1 cellular context compared by ENCODE assay signal in genomic region chr1:230067441-230067870, GRCh38.
TF ChIP-seq lines count a peak whose summit lies in the region.

No MANE protein-coding gene starts in this region.

TF ChIP-seq in K562, 482 proteins besides CTCF, POLR2A, EP300 and RAD21 (continued from another document and continues in another):
- TF ChIP-seq MAX (CRISPR knock-in tag; IDR thresholded peaks at IDR 0.05) = no peak
- TF ChIP-seq, protein P1, sequence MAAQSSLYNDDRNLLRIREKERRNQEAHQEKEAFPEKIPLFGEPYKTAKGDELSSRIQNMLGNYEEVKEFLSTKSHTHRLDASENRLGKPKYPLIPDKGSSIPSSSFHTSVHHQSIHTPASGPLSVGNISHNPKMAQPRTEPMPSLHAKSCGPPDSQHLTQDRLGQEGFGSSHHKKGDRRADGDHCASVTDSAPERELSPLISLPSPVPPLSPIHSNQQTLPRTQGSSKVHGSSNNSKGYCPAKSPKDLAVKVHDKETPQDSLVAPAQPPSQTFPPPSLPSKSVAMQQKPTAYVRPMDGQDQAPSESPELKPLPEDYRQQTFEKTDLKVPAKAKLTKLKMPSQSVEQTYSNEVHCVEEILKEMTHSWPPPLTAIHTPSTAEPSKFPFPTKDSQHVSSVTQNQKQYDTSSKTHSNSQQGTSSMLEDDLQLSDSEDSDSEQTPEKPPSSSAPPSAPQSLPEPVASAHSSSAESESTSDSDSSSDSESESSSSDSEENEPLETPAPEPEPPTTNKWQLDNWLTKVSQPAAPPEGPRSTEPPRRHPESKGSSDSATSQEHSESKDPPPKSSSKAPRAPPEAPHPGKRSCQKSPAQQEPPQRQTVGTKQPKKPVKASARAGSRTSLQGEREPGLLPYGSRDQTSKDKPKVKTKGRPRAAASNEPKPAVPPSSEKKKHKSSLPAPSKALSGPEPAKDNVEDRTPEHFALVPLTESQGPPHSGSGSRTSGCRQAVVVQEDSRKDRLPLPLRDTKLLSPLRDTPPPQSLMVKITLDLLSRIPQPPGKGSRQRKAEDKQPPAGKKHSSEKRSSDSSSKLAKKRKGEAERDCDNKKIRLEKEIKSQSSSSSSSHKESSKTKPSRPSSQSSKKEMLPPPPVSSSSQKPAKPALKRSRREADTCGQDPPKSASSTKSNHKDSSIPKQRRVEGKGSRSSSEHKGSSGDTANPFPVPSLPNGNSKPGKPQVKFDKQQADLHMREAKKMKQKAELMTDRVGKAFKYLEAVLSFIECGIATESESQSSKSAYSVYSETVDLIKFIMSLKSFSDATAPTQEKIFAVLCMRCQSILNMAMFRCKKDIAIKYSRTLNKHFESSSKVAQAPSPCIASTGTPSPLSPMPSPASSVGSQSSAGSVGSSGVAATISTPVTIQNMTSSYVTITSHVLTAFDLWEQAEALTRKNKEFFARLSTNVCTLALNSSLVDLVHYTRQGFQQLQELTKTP (IDR thresholded peaks at IDR 0.05; ENCODE audit: low read depth in 1 of 2, partially characterized antibody in 2 of 2) = no peak
- TF ChIP-seq, protein P2, sequence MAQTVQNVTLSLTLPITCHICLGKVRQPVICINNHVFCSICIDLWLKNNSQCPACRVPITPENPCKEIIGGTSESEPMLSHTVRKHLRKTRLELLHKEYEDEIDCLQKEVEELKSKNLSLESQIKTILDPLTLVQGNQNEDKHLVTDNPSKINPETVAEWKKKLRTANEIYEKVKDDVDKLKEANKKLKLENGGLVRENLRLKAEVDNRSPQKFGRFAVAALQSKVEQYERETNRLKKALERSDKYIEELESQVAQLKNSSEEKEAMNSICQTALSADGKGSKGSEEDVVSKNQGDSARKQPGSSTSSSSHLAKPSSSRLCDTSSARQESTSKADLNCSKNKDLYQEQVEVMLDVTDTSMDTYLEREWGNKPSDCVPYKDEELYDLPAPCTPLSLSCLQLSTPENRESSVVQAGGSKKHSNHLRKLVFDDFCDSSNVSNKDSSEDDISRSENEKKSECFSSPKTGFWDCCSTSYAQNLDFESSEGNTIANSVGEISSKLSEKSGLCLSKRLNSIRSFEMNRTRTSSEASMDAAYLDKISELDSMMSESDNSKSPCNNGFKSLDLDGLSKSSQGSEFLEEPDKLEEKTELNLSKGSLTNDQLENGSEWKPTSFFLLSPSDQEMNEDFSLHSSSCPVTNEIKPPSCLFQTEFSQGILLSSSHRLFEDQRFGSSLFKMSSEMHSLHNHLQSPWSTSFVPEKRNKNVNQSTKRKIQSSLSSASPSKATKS (CRISPR knock-in tag; IDR thresholded peaks at IDR 0.05) = no peak
- peak; percentile 62; the same call in 1 of the 2 replicates for TF ChIP-seq CEBPB (tag; IDR thresholded peaks at IDR 0.05)
- TF ChIP-seq TAL1 (IDR thresholded peaks at IDR 0.05) = no peak
- TF ChIP-seq, protein P3, sequence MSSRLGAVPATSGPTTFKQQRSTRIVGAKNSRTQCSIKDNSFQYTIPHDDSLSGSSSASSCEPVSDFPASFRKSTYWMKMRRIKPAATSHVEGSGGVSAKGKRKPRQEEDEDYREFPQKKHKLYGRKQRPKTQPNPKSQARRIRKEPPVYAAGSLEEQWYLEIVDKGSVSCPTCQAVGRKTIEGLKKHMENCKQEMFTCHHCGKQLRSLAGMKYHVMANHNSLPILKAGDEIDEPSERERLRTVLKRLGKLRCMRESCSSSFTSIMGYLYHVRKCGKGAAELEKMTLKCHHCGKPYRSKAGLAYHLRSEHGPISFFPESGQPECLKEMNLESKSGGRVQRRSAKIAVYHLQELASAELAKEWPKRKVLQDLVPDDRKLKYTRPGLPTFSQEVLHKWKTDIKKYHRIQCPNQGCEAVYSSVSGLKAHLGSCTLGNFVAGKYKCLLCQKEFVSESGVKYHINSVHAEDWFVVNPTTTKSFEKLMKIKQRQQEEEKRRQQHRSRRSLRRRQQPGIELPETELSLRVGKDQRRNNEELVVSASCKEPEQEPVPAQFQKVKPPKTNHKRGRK (tag; IDR thresholded peaks at IDR 0.05) = no peak
- TF ChIP-seq NR2C2 (CRISPR knock-in tag; IDR thresholded peaks at IDR 0.05) = peak; percentile 23; the same call in 1 of the 2 replicates
- no peak for TF ChIP-seq NR2C2 (tag; IDR thresholded peaks at IDR 0.05)
- no peak for TF ChIP-seq ZNF445 (CRISPR knock-in tag; IDR thresholded peaks at IDR 0.05; ENCODE audit: low read depth)
- TF ChIP-seq MTA3 (IDR thresholded peaks at IDR 0.05; ENCODE audit: borderline replicate concordance) = no peak
- TF ChIP-seq ZNF140 (CRISPR knock-in tag; IDR thresholded peaks at IDR 0.05) = no peak
- TF ChIP-seq PPARD (CRISPR knock-in tag; IDR thresholded peaks at IDR 0.05) = no peak
- no peak for TF ChIP-seq ZNF696 (CRISPR knock-in tag; conservative IDR thresholded peaks at IDR 0.05)
- TF ChIP-seq PURB (CRISPR knock-in tag; IDR thresholded peaks at IDR 0.05; ENCODE audit: low read depth) = no peak
- no peak for TF ChIP-seq CHD1 (IDR thresholded peaks at IDR 0.05; ENCODE audit: low read length)
- no peak for TF ChIP-seq MCM3 (IDR thresholded peaks at IDR 0.05)
- TF ChIP-seq MEF2A (IDR thresholded peaks at IDR 0.05; ENCODE audit: control insufficient read depth, low read depth, low read length) = no peak
- TF ChIP-seq LEF1 (IDR thresholded peaks at IDR 0.05) = no peak
- TF ChIP-seq ZNF395 (CRISPR knock-in tag; IDR thresholded peaks at IDR 0.05) = no peak
- no peak for TF ChIP-seq JUN (IDR thresholded peaks at IDR 0.05; ENCODE audit: borderline replicate concordance, low read depth, low read length)
- no peak for TF ChIP-seq JUN (CRISPR knock-in tag; IDR thresholded peaks at IDR 0.05; ENCODE audit: borderline replicate concordance)
- TF ChIP-seq ZNF146 (CRISPR knock-in tag; IDR thresholded peaks at IDR 0.05; ENCODE audit: unreplicated experiment) = no peak
- TF ChIP-seq, protein P4, sequence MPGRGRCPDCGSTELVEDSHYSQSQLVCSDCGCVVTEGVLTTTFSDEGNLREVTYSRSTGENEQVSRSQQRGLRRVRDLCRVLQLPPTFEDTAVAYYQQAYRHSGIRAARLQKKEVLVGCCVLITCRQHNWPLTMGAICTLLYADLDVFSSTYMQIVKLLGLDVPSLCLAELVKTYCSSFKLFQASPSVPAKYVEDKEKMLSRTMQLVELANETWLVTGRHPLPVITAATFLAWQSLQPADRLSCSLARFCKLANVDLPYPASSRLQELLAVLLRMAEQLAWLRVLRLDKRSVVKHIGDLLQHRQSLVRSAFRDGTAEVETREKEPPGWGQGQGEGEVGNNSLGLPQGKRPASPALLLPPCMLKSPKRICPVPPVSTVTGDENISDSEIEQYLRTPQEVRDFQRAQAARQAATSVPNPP (IDR thresholded peaks at IDR 0.05; ENCODE audit: borderline replicate concordance, insufficient read depth, insufficient read length) = no peak
- TF ChIP-seq CGGBP1 (CRISPR knock-in tag; IDR thresholded peaks at IDR 0.05) = no peak
- TF ChIP-seq, protein P5, sequence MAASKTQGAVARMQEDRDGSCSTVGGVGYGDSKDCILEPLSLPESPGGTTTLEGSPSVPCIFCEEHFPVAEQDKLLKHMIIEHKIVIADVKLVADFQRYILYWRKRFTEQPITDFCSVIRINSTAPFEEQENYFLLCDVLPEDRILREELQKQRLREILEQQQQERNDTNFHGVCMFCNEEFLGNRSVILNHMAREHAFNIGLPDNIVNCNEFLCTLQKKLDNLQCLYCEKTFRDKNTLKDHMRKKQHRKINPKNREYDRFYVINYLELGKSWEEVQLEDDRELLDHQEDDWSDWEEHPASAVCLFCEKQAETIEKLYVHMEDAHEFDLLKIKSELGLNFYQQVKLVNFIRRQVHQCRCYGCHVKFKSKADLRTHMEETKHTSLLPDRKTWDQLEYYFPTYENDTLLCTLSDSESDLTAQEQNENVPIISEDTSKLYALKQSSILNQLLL (CRISPR knock-in tag; IDR thresholded peaks at IDR 0.05; ENCODE audit: borderline replicate concordance) = no peak
- TF ChIP-seq HNRNPK (IDR thresholded peaks at IDR 0.05; ENCODE audit: low read depth, low read length, poor library complexity, severe bottlenecking) = no peak
- no peak for TF ChIP-seq GABPB2 (CRISPR knock-in tag; conservative IDR thresholded peaks at IDR 0.05)
- TF ChIP-seq, protein P6, sequence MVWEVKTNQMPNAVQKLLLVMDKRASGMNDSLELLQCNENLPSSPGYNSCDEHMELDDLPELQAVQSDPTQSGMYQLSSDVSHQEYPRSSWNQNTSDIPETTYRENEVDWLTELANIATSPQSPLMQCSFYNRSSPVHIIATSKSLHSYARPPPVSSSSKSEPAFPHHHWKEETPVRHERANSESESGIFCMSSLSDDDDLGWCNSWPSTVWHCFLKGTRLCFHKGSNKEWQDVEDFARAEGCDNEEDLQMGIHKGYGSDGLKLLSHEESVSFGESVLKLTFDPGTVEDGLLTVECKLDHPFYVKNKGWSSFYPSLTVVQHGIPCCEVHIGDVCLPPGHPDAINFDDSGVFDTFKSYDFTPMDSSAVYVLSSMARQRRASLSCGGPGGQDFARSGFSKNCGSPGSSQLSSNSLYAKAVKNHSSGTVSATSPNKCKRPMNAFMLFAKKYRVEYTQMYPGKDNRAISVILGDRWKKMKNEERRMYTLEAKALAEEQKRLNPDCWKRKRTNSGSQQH (CRISPR knock-in tag; IDR thresholded peaks at IDR 0.05) = no peak
- TF ChIP-seq ZNF717 (CRISPR knock-in tag; IDR thresholded peaks at IDR 0.05) = no peak
- TF ChIP-seq RREB1 (CRISPR knock-in tag; IDR thresholded peaks at IDR 0.05) = no peak
- TF ChIP-seq RBM15 (IDR thresholded peaks at IDR 0.05; ENCODE audit: insufficient read depth, low read length) = no peak
- TF ChIP-seq GATAD2B (IDR thresholded peaks at IDR 0.05; ENCODE audit: borderline replicate concordance) = no peak
- 0 out of 2 replicates have a peak, but pooled peaks have one; percentile 1 for TF ChIP-seq ZNF511 (CRISPR knock-in tag; IDR thresholded peaks at IDR 0.05)
- TF ChIP-seq SNIP1 (IDR thresholded peaks at IDR 0.05; ENCODE audit: low read depth) = no peak
- no peak for TF ChIP-seq MED1 (CRISPR knock-in tag; IDR thresholded peaks at IDR 0.05; ENCODE audit: borderline replicate concordance)
- TF ChIP-seq MTF1 (CRISPR knock-in tag; IDR thresholded peaks at IDR 0.05; ENCODE audit: borderline replicate concordance) = no peak
- TF ChIP-seq CSDE1 (IDR thresholded peaks at IDR 0.05) = no peak
- TF ChIP-seq, protein P7, sequence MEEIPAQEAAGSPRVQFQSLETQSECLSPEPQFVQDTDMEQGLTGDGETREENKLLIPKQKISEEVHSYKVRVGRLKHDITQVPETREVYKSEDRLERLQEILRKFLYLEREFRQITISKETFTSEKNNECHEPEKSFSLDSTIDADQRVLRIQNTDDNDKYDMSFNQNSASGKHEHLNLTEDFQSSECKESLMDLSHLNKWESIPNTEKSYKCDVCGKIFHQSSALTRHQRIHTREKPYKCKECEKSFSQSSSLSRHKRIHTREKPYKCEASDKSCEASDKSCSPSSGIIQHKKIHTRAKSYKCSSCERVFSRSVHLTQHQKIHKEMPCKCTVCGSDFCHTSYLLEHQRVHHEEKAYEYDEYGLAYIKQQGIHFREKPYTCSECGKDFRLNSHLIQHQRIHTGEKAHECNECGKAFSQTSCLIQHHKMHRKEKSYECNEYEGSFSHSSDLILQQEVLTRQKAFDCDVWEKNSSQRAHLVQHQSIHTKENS (CRISPR knock-in tag; IDR thresholded peaks at IDR 0.05) = no peak
- no peak for TF ChIP-seq MBD2 (IDR thresholded peaks at IDR 0.05; ENCODE audit: borderline replicate concordance, low read depth)
